8 cellular contexts compared by ENCODE assay signal in genomic region chr3:21894459-21895083, GRCh38.
DNase-seq lines count a peak whose midpoint lies in the region; ATAC-seq and TF ChIP-seq lines count a peak whose summit lies in the region.

No MANE protein-coding gene starts in this region.

- TF ChIP-seq POLR2A in uterus (IDR thresholded peaks at IDR 0.05), result no peak

- no peaks in the 10 kb centered on the region for H3K27me3 ChIP-seq in uterus

- H3K27me3 Mint-ChIP-seq in activated CD8-positive, alpha-beta T cell treated with anti-CD3 and anti-CD28 coated beads for 36 hours, result no peaks in the 10 kb centered on the region
- H3K27me3 Mint-ChIP-seq in activated CD8-positive, alpha-beta T cell treated with anti-CD3 and anti-CD28 coated beads, Interleukin-2, amount 10 ng/mL, durations not matched to agents 7 days and 5 days (ENCODE audit: low read depth), result no peaks in the 10 kb centered on the region

- TF ChIP-seq CTCF in activated CD8-positive, alpha-beta T cell treated with anti-CD3 and anti-CD28 coated beads for 36 hours (IDR thresholded peaks at IDR 0.05), result no peak
- TF ChIP-seq CTCF in uterus (IDR thresholded peaks at IDR 0.05), result peak; percentile 28 to 54 (median 39)

- no peak overlapping the region for H3K27ac Mint-ChIP-seq in activated CD8-positive, alpha-beta T cell treated with anti-CD3 and anti-CD28 coated beads for 36 hours
- no peak overlapping the region for H3K27ac Mint-ChIP-seq in activated CD8-positive, alpha-beta T cell treated with anti-CD3 and anti-CD28 coated beads, Interleukin-2, amount 10 ng/mL, durations not matched to agents 7 days and 5 days

- H3K4me1 ChIP-seq in uterus, result no peaks in the 10 kb centered on the region

- H3K27ac ChIP-seq in uterus, result no peak overlapping the region

- intact Hi-C loops in activated CD8-positive, alpha-beta T cell treated with anti-CD3 and anti-CD28 coated beads for 36 hours (cut with micrococcal nuclease), result no loop called here
- intact Hi-C loops in uterus (cut with DNase I; ENCODE audit: low total_unique reads), result no loop called here
- intact Hi-C loops in left colon (cut with DNase I, micrococcal nuclease), result no loop called here

- no peaks in the 10 kb centered on the region for H3K36me3 Mint-ChIP-seq in activated CD8-positive, alpha-beta T cell treated with anti-CD3 and anti-CD28 coated beads for 36 hours (ENCODE audit: low read depth)
- no peaks in the 10 kb centered on the region for H3K36me3 Mint-ChIP-seq in activated CD8-positive, alpha-beta T cell treated with anti-CD3 and anti-CD28 coated beads, Interleukin-2, amount 10 ng/mL, durations not matched to agents 7 days and 5 days (ENCODE audit: low read depth)

- ATAC-seq in activated CD8-positive, alpha-beta T cell treated with anti-CD3 and anti-CD28 coated beads for 36 hours, result no peak
- ATAC-seq in activated CD8-positive, alpha-beta T cell treated with anti-CD3 and anti-CD28 coated beads, Interleukin-2, amount 10 ng/mL, durations not matched to agents 7 days and 5 days, result no peak
- ATAC-seq in left colon, result no peak

- peaks cover 3% of the 10 kb centered on the region for H3K9me3 Mint-ChIP-seq in activated CD8-positive, alpha-beta T cell treated with anti-CD3 and anti-CD28 coated beads for 36 hours
- H3K9me3 Mint-ChIP-seq in activated CD8-positive, alpha-beta T cell treated with anti-CD3 and anti-CD28 coated beads, Interleukin-2, amount 10 ng/mL, durations not matched to agents 7 days and 5 days (ENCODE audit: insufficient read depth), result peaks cover 3% of the 10 kb centered on the region

- H3K36me3 ChIP-seq in uterus, result no peaks in the 10 kb centered on the region

- peak; percentile 4 for DNase-seq in activated CD8-positive, alpha-beta T cell treated with anti-CD3 and anti-CD28 coated beads for 36 hours
- DNase-seq in activated CD8-positive, alpha-beta T cell treated with anti-CD3 and anti-CD28 coated beads, Interleukin-2, amount 10 ng/mL, durations not matched to agents 7 days and 5 days, result no peak
- DNase-seq in amniotic epithelial cell (ENCODE audit: low read depth) (peak; percentile 10), inferior parietal cortex (ENCODE audit: extremely low spot score) (peak; percentile 38), uterus (no peak), NCI-H2107 (lab: John Stamatoyannopoulos, UW) (no peak), left colon (no peak)
- DNase-seq in activated CD4-positive, alpha-beta T cell treated with anti-CD3 and anti-CD28 coated beads, Interleukin-2, amount 50 U/mL, for 1 hour, result no peak

- H3K4me3 ChIP-seq in uterus, result no peak overlapping the region

- H3K9me3 ChIP-seq in uterus, result no peaks in the 10 kb centered on the region

- POLR2A ChIA-PET in activated CD8-positive, alpha-beta T cell treated with anti-CD3 and anti-CD28 coated beads for 36 hours (lab: Charles Lee), result no interaction called here
- POLR2A ChIA-PET in activated CD8-positive, alpha-beta T cell treated with anti-CD3 and anti-CD28 coated beads, Interleukin-2, amount 10 ng/mL, durations not matched to agents 7 days and 5 days (lab: Charles Lee), result no interaction called here

- H3K4me3 Mint-ChIP-seq in activated CD8-positive, alpha-beta T cell treated with anti-CD3 and anti-CD28 coated beads for 36 hours, result no peak overlapping the region
- no peak overlapping the region for H3K4me3 Mint-ChIP-seq in activated CD8-positive, alpha-beta T cell treated with anti-CD3 and anti-CD28 coated beads, Interleukin-2, amount 10 ng/mL, durations not matched to agents 7 days and 5 days

- no peaks in the 10 kb centered on the region for H3K4me1 Mint-ChIP-seq in activated CD8-positive, alpha-beta T cell treated with anti-CD3 and anti-CD28 coated beads for 36 hours (ENCODE audit: low read depth)
- H3K4me1 Mint-ChIP-seq in activated CD8-positive, alpha-beta T cell treated with anti-CD3 and anti-CD28 coated beads, Interleukin-2, amount 10 ng/mL, durations not matched to agents 7 days and 5 days (ENCODE audit: low read depth), result no peaks in the 10 kb centered on the region

- CTCF ChIA-PET in activated CD8-positive, alpha-beta T cell treated with anti-CD3 and anti-CD28 coated beads for 36 hours (lab: Charles Lee), result interaction anchor here (1.0 kb wide), 1 partner anchor 16 kb away, joined by 3 read pairs; no protein-coding TSS in a partner anchor
- CTCF ChIA-PET in activated CD8-positive, alpha-beta T cell treated with anti-CD3 and anti-CD28 coated beads, Interleukin-2, amount 10 ng/mL, durations not matched to agents 7 days and 5 days (lab: Charles Lee), result interaction anchor here (0.8 kb wide), 1 partner anchor 15 kb away, joined by 3 read pairs; no protein-coding TSS in a partner anchor

Comparison
In these comparisons a context has a peak if more than half of its experiments do, and no peak if none do; other contexts are left out.
1. DNase-seq: peak in activated CD8-positive, alpha-beta T cell treated with anti-CD3 and anti-CD28 coated beads for 36 hours (single experiment), amniotic epithelial cell (single experiment) and inferior parietal cortex (single experiment); none in activated CD8-positive, alpha-beta T cell treated with anti-CD3 and anti-CD28 coated beads, Interleukin-2, amount 10 ng/mL, durations not matched to agents 7 days and 5 days (single experiment), uterus (0 of 2), NCI-H2107 (single experiment), activated CD4-positive, alpha-beta T cell treated with anti-CD3 and anti-CD28 coated beads, Interleukin-2, amount 50 U/mL, for 1 hour (single experiment) and left colon (0 of 2).